19 cellular contexts compared by ENCODE assay signal in the genomic region with DNA sequence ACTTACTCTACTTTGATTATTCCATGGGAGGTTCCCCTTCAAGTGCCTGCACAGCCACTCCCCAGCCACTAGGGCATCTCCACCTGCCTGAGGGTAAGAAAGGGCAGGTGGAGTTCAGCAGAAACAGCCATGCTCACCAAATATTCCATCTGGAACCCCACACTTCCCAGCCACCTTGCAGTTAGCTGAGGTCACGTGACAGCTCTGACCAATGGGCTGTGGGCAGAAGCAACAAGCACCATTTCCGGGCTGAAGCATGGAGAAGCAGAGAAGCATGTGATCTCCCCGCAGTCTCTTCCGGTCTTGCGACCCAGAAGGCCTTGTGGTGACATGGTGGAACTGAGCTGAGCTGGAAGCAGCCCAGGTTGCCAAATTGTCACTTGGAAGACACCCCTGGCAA.
DNase-seq lines count a peak whose midpoint lies in the region; ATAC-seq and TF ChIP-seq lines count a peak whose summit lies in the region.
"Had no signal": no experiment of that assay in that cellular context is flagged by ENCODE, and none has a peak within 500 bp of the region (broad histone marks: within the 10 kb centered on the region; RNA-seq: fewer than 3 reads in every experiment).

No MANE protein-coding gene starts in this region.

- H3K27me3 ChIP-seq in right cardiac atrium (ENCODE audit: control insufficient read depth, insufficient read depth) = no peaks in the 10 kb centered on the region
- H3K27me3 ChIP-seq in effector memory CD4-positive, alpha-beta T cell (replicated peaks; ENCODE audit: control insufficient read depth, insufficient read depth, low read length, poor library complexity, severe bottlenecking) = no peaks in the 10 kb centered on the region

- no peaks in the 10 kb centered on the region for H3K4me1 ChIP-seq in right cardiac atrium (ENCODE audit: control insufficient read depth, insufficient read depth, low read length)
- no peaks in the 10 kb centered on the region for H3K4me1 ChIP-seq in effector memory CD4-positive, alpha-beta T cell (ENCODE audit: control insufficient read depth, insufficient read depth, low read length, poor library complexity, severe bottlenecking)

- 77% methylated on average over 5 of the region's 5 CpGs for WGBS in right cardiac atrium

- DNase-seq in cardiac septum (ENCODE audit: low spot score) (peak; percentile 60), right cardiac atrium (no peak), M059J (ENCODE audit: low read depth) (peak; percentile 13), WTC11 (ENCODE audit: low spot score) (no peak), NCI-H2227 treated with DMSO at 0.1 percent for 48 hours (lab: John Stamatoyannopoulos, UW) (no peak), ecto neural progenitor cell (ENCODE audit: low spot score) (no peak), T1000 (lab: John Stamatoyannopoulos, UW) (no peak)
- DNase-seq in effector memory CD4-positive, alpha-beta T cell = no peak
- DNase-seq: activated CD4-positive, alpha-beta T cell treated with anti-CD3 and anti-CD28 coated beads, Interleukin-2, amount 10 ng/mL, durations not matched to agents 24 days and 14 days; activated naive CD8-positive, alpha-beta T cell treated with anti-CD3 and anti-CD28 coated beads, Interleukin-2, amount 50 U/mL, for 24 hours; activated T-cell treated with anti-CD3 and anti-CD28 coated beads, Interleukin-2, amount 50 U/mL, for 24 hours; central memory CD4-positive, alpha-beta T cell; islet precursor cell; mesenchymal stem cell; NCI-H524; nucleus accumbens; stimulated activated naive CD8-positive, alpha-beta T cell treated with anti-CD3 and anti-CD28 coated beads, Interleukin-15, Interleukin-2, amounts not matched to agents 100 U/mL and 50 U/mL, for 24 hours had no signal

- no peak overlapping the region for H3K4me3 Mint-ChIP-seq in WTC11
- H3K4me3 Mint-ChIP-seq: activated CD4-positive, alpha-beta T cell treated with anti-CD3 and anti-CD28 coated beads, Interleukin-2, amount 10 ng/mL, durations not matched to agents 24 days and 14 days; activated naive CD8-positive, alpha-beta T cell treated with anti-CD3 and anti-CD28 coated beads, Interleukin-2, amount 50 U/mL, for 24 hours; activated T-cell treated with anti-CD3 and anti-CD28 coated beads, Interleukin-2, amount 50 U/mL, for 24 hours; T-helper 1 cell treated with Interleukin-12 subunit alpha and Interleukin-12 subunit beta and Interleukin-4 antibody, amounts not matched to agents 30 μg/mL and 1 μg/mL, for 36 hours had no signal

- ATAC-seq in right cardiac atrium (no peak), WTC11 (peak; percentile 77)
- ATAC-seq: activated naive CD8-positive, alpha-beta T cell treated with anti-CD3 and anti-CD28 coated beads, Interleukin-2, amount 50 U/mL, for 24 hours; stimulated activated naive CD8-positive, alpha-beta T cell treated with anti-CD3 and anti-CD28 coated beads, Interleukin-15, Interleukin-2, amounts not matched to agents 100 U/mL and 50 U/mL, for 24 hours had no signal

- no peak overlapping the region for H3K27ac Mint-ChIP-seq in WTC11
- H3K27ac Mint-ChIP-seq: activated CD4-positive, alpha-beta T cell treated with anti-CD3 and anti-CD28 coated beads, Interleukin-2, amount 10 ng/mL, durations not matched to agents 24 days and 14 days; activated naive CD8-positive, alpha-beta T cell treated with anti-CD3 and anti-CD28 coated beads, Interleukin-2, amount 50 U/mL, for 24 hours; activated T-cell treated with anti-CD3 and anti-CD28 coated beads, Interleukin-2, amount 50 U/mL, for 24 hours; T-helper 1 cell treated with Interleukin-12 subunit alpha and Interleukin-12 subunit beta and Interleukin-4 antibody, amounts not matched to agents 30 μg/mL and 1 μg/mL, for 36 hours had no signal

- 0 out of 2 replicates have a peak, but pooled peaks have one; percentile 15 for TF ChIP-seq CTCF in WTC11 (IDR thresholded peaks at IDR 0.05)

- CTCF ChIA-PET in WTC11 (lab: Charles Lee) = interaction anchor here (0.6 to 1.7 kb wide), 11 partner anchors 11 to 357 kb away, joined by 3 to 17 read pairs (median 4); no protein-coding TSS in a partner anchor

- no peak overlapping the region for H3K27ac ChIP-seq in right cardiac atrium (ENCODE audit: low read length)
- H3K27ac ChIP-seq in effector memory CD4-positive, alpha-beta T cell (ENCODE audit: insufficient read depth, low read length, poor library complexity, severe bottlenecking) = no peak overlapping the region

- no peaks in the 10 kb centered on the region for H3K9me3 Mint-ChIP-seq in WTC11
- H3K9me3 Mint-ChIP-seq: activated CD4-positive, alpha-beta T cell treated with anti-CD3 and anti-CD28 coated beads, Interleukin-2, amount 10 ng/mL, durations not matched to agents 24 days and 14 days; activated naive CD8-positive, alpha-beta T cell treated with anti-CD3 and anti-CD28 coated beads, Interleukin-2, amount 50 U/mL, for 24 hours; activated T-cell treated with anti-CD3 and anti-CD28 coated beads, Interleukin-2, amount 50 U/mL, for 24 hours; T-helper 1 cell treated with Interleukin-12 subunit alpha and Interleukin-12 subunit beta and Interleukin-4 antibody, amounts not matched to agents 30 μg/mL and 1 μg/mL, for 36 hours had no signal

- H3K4me1 Mint-ChIP-seq in WTC11 = peaks cover 14% of the 10 kb centered on the region
- H3K4me1 Mint-ChIP-seq: activated CD4-positive, alpha-beta T cell treated with anti-CD3 and anti-CD28 coated beads, Interleukin-2, amount 10 ng/mL, durations not matched to agents 24 days and 14 days; activated naive CD8-positive, alpha-beta T cell treated with anti-CD3 and anti-CD28 coated beads, Interleukin-2, amount 50 U/mL, for 24 hours had no signal

- peaks cover 8% of the 10 kb centered on the region for H3K27me3 Mint-ChIP-seq in WTC11 (ENCODE audit: low read depth)
- H3K27me3 Mint-ChIP-seq: activated CD4-positive, alpha-beta T cell treated with anti-CD3 and anti-CD28 coated beads, Interleukin-2, amount 10 ng/mL, durations not matched to agents 24 days and 14 days had no signal

- intact Hi-C loops in cardiac septum (cut with DNase I) (no loop called here), right cardiac atrium (cut with DNase I) (no loop called here)

- H3K4me3 ChIP-seq in right cardiac atrium (ENCODE audit: low read length) = no peak overlapping the region
- no peak overlapping the region for H3K4me3 ChIP-seq in effector memory CD4-positive, alpha-beta T cell (ENCODE audit: insufficient read depth, low read depth, low read length, poor library complexity, severe bottlenecking)
- H3K4me3 ChIP-seq: smooth muscle cell had no signal

- H3K36me3 ChIP-seq in effector memory CD4-positive, alpha-beta T cell (ENCODE audit: control insufficient read depth, insufficient read depth, low read length) = no peaks in the 10 kb centered on the region

- H3K36me3 Mint-ChIP-seq in WTC11 = no peaks in the 10 kb centered on the region

- POLR2A ChIA-PET in WTC11 (lab: Charles Lee) = no interaction called here

- H3K9me3 ChIP-seq in right cardiac atrium (ENCODE audit: control insufficient read depth, low read length) = no peaks in the 10 kb centered on the region
- H3K9me3 ChIP-seq in effector memory CD4-positive, alpha-beta T cell (ENCODE audit: control insufficient read depth, low read length) = no peaks in the 10 kb centered on the region

TF ChIP-seq in WTC11, 78 proteins besides CTCF, POLR2A, EP300 and RAD21:
- TF ChIP-seq TEAD4 (CRISPR knock-in tag; IDR thresholded peaks at IDR 0.05) = no peak
- TF ChIP-seq, protein P1, sequence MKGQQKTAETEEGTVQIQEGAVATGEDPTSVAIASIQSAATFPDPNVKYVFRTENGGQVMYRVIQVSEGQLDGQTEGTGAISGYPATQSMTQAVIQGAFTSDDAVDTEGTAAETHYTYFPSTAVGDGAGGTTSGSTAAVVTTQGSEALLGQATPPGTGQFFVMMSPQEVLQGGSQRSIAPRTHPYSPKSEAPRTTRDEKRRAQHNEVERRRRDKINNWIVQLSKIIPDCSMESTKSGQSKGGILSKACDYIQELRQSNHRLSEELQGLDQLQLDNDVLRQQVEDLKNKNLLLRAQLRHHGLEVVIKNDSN (CRISPR knock-in tag; IDR thresholded peaks at IDR 0.05) = peak; percentile 34; the same call in 1 of the 2 replicates
- TF ChIP-seq, protein P2, sequence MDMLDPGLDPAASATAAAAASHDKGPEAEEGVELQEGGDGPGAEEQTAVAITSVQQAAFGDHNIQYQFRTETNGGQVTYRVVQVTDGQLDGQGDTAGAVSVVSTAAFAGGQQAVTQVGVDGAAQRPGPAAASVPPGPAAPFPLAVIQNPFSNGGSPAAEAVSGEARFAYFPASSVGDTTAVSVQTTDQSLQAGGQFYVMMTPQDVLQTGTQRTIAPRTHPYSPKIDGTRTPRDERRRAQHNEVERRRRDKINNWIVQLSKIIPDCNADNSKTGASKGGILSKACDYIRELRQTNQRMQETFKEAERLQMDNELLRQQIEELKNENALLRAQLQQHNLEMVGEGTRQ (CRISPR knock-in tag; IDR thresholded peaks at IDR 0.05) = peak; percentile 67
- no peak for TF ChIP-seq CREB1 (CRISPR knock-in tag; IDR thresholded peaks at IDR 0.05)

Comparison
In these comparisons a context has a peak if more than half of its experiments do, and no peak if none do; other contexts are left out.
1. DNase-seq: peak in cardiac septum (single experiment) and M059J (single experiment); none in right cardiac atrium (0 of 3), WTC11 (single experiment), NCI-H2227 treated with DMSO at 0.1 percent for 48 hours (single experiment), ecto neural progenitor cell (single experiment), effector memory CD4-positive, alpha-beta T cell (0 of 3) and T1000 (single experiment).